30 cellular contexts compared by ENCODE assay signal in the genomic region with DNA sequence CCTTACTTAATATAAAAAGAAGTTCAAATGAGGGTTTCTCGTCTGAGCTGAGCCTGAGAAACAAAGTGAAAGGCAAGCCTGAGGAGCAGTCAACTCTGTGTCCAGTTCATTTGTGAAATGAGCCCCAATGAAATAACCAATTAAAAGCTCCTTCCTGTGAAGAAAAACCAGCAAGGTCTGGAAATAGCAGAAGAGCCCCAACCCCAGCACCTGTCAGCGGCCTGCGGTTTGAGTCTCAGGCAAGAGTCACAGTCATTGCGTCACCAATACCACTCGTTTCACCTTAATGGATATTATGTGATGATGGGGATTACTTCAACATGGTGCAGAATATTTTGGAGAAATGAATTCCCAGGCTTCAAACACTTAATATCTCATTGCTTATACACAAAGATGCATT.
"Had no signal": no experiment of that assay in that cellular context is flagged by ENCODE, and none has a peak within 500 bp of the region (broad histone marks: within the 10 kb centered on the region; RNA-seq: fewer than 3 reads in every experiment).

No MANE protein-coding gene starts in this region.

- H3K4me2 ChIP-seq: KMS-11, PC-9, SK-N-SH had no signal

- H3K36me3 ChIP-seq: MG63, SJSA1 had no signal

- H2AFZ ChIP-seq: PC-9 had no signal

- H3K9ac ChIP-seq: KMS-11, SK-N-SH had no signal

- H3K9me2 ChIP-seq: SK-N-SH had no signal

- H3K27ac ChIP-seq: KMS-11, PC-9, SJSA1 had no signal

- FAIRE-seq: RCC 7860 had no signal

- ATAC-seq: Panc1 had no signal

- H3K4me1 ChIP-seq: SJSA1 had no signal

- DNase-seq: Kasumi-1, MG63, MV-4-11, NCI-H1092, NCI-H1105, NCI-H1417 treated with DMSO at 0.1 percent for 48 hours, NCI-H1436 treated with DMSO at 0.1 percent for 48 hours, NCI-H1694 treated with DMSO at 0.1 percent for 48 hours, NCI-H187 treated with DMSO at 0.1 percent for 48 hours, NCI-H2029, NCI-H2081, NCI-H2171, NCI-H226, NCI-H446 treated with DMSO at 0.1 percent for 48 hours, NCI-H510A, NCI-H524, NCI-H526, NCI-H69, NCI-H748 treated with DMSO at 0.1 percent for 48 hours, NCI-H82, PC-9, Right ventricle myocardium superior, SHP77 treated with DMSO at 0.1 percent for 48 hours, SK-N-SH, SW 1271, T-helper 1 cell had no signal

- H3K9me3 ChIP-seq: MG63 had no signal

- H3K4me3 ChIP-seq: MG63, PC-9, SJSA1 had no signal

- H3K27me3 ChIP-seq: MG63, SJSA1 had no signal
